In genomic region chr16:16309488-16310292, GRCh38 we compare ENCODE assay signal across 8 cellular contexts.
DNase-seq lines count a peak whose midpoint lies in the region; ATAC-seq and TF ChIP-seq lines count a peak whose summit lies in the region.
"Not testable (repeated sequence)": the region's sequence is repeated elsewhere in the genome, so short reads cannot be mapped to it uniquely, and the experiment has no call there.

No MANE protein-coding gene starts in this region.

- H3K4me3 Mint-ChIP-seq in CD4-positive, alpha-beta T cell; activated CD8-positive, alpha-beta T cell treated with anti-CD3 and anti-CD28 coated beads, Interleukin-2, amount 10 ng/mL, durations not matched to agents 7 days and 5 days; memory B cell: not testable (repeated sequence)

- not testable (repeated sequence) for H3K27ac ChIP-seq in CD4-positive, alpha-beta T cell (ENCODE audit: low read depth, low read length); gastroesophageal sphincter

- TF ChIP-seq CTCF in CD4-positive, alpha-beta T cell (IDR thresholded peaks at IDR 0.05); gastroesophageal sphincter (IDR thresholded peaks at IDR 0.05): not testable (repeated sequence)

- TF ChIP-seq EP300 in gastroesophageal sphincter (IDR thresholded peaks at IDR 0.05), result not testable (repeated sequence)

- H3K27me3 ChIP-seq in CD4-positive, alpha-beta T cell (ENCODE audit: control insufficient read depth, insufficient read depth, low read length); gastroesophageal sphincter: not testable (repeated sequence)

- not testable (repeated sequence) for H3K27ac Mint-ChIP-seq in CD4-positive, alpha-beta T cell; activated CD8-positive, alpha-beta T cell treated with anti-CD3 and anti-CD28 coated beads, Interleukin-2, amount 10 ng/mL, durations not matched to agents 7 days and 5 days; memory B cell

- not testable (repeated sequence) for H3K9me3 Mint-ChIP-seq in CD4-positive, alpha-beta T cell; activated CD8-positive, alpha-beta T cell treated with anti-CD3 and anti-CD28 coated beads, Interleukin-2, amount 10 ng/mL, durations not matched to agents 7 days and 5 days (ENCODE audit: insufficient read depth); memory B cell

- not testable (repeated sequence) for H3K27me3 Mint-ChIP-seq in CD4-positive, alpha-beta T cell; activated CD8-positive, alpha-beta T cell treated with anti-CD3 and anti-CD28 coated beads, Interleukin-2, amount 10 ng/mL, durations not matched to agents 7 days and 5 days (ENCODE audit: low read depth); memory B cell

- WGBS in gastroesophageal sphincter (ENCODE audit: low coverage in 1 of 2), 2 donors, result no CpG with 5 or more reads among the region's 87 CpGs

- not testable (repeated sequence) for H3K9me3 ChIP-seq in CD4-positive, alpha-beta T cell (ENCODE audit: control insufficient read depth, low read length); gastroesophageal sphincter

- intact Hi-C loops in CD4-positive, alpha-beta T cell (cut with DNase I, micrococcal nuclease), result not testable (repeated sequence)

- not testable (repeated sequence) for H3K4me3 ChIP-seq in gastroesophageal sphincter

- TF ChIP-seq POLR2A in gastroesophageal sphincter (IDR thresholded peaks at IDR 0.05), result not testable (repeated sequence)

- CTCF ChIA-PET in CD4-positive, alpha-beta T cell (lab: Charles Lee); activated CD8-positive, alpha-beta T cell treated with anti-CD3 and anti-CD28 coated beads, Interleukin-2, amount 10 ng/mL, durations not matched to agents 7 days and 5 days (lab: Charles Lee): not testable (repeated sequence)

- H3K36me3 ChIP-seq in gastroesophageal sphincter, result not testable (repeated sequence)

- peak; percentile 94 for ATAC-seq in CD4-positive, alpha-beta T cell (ENCODE audit: poor library complexity)
- ATAC-seq in GM19452 (IDR thresholded peaks at IDR 0.05; ENCODE audit: unreplicated experiment), result peak; percentile 61
- peak; percentile 68 for ATAC-seq in HG02885 (IDR thresholded peaks at IDR 0.05; ENCODE audit: poor library complexity, unreplicated experiment)
- peak; percentile 98 for ATAC-seq in HG03521 (IDR thresholded peaks at IDR 0.05; ENCODE audit: unreplicated experiment)
- ATAC-seq in activated CD8-positive, alpha-beta T cell treated with anti-CD3 and anti-CD28 coated beads, Interleukin-2, amount 10 ng/mL, durations not matched to agents 7 days and 5 days, result peak; percentile 95
- peak; percentile 92 for ATAC-seq in gastroesophageal sphincter
- peak; percentile 89 for ATAC-seq in memory B cell (ENCODE audit: low read depth)
- peak; percentile 89 for ATAC-seq in stimulated activated naive CD8-positive, alpha-beta T cell treated with anti-CD3 and anti-CD28 coated beads, Interleukin-15, Interleukin-2, amounts not matched to agents 100 U/mL and 50 U/mL, for 24 hours

- POLR2A ChIA-PET in CD4-positive, alpha-beta T cell (lab: Charles Lee); activated CD8-positive, alpha-beta T cell treated with anti-CD3 and anti-CD28 coated beads, Interleukin-2, amount 10 ng/mL, durations not matched to agents 7 days and 5 days (lab: Charles Lee): not testable (repeated sequence)

- DNase-seq in CD4-positive, alpha-beta T cell; activated CD8-positive, alpha-beta T cell treated with anti-CD3 and anti-CD28 coated beads, Interleukin-2, amount 10 ng/mL, durations not matched to agents 7 days and 5 days; memory B cell (ENCODE audit: low spot score in 2 of 2); stimulated activated naive CD8-positive, alpha-beta T cell treated with anti-CD3 and anti-CD28 coated beads, Interleukin-15, Interleukin-2, amounts not matched to agents 100 U/mL and 50 U/mL, for 24 hours: not testable (repeated sequence)

- H3K4me1 ChIP-seq in gastroesophageal sphincter, result not testable (repeated sequence)

- H3K36me3 Mint-ChIP-seq in CD4-positive, alpha-beta T cell (ENCODE audit: low read depth); activated CD8-positive, alpha-beta T cell treated with anti-CD3 and anti-CD28 coated beads, Interleukin-2, amount 10 ng/mL, durations not matched to agents 7 days and 5 days (ENCODE audit: low read depth); memory B cell: not testable (repeated sequence)

- H3K4me1 Mint-ChIP-seq in CD4-positive, alpha-beta T cell (ENCODE audit: low read depth); activated CD8-positive, alpha-beta T cell treated with anti-CD3 and anti-CD28 coated beads, Interleukin-2, amount 10 ng/mL, durations not matched to agents 7 days and 5 days (ENCODE audit: low read depth); memory B cell: not testable (repeated sequence)
